Comparison of ENCODE assay signal across 1 cellular context in the genomic region with DNA sequence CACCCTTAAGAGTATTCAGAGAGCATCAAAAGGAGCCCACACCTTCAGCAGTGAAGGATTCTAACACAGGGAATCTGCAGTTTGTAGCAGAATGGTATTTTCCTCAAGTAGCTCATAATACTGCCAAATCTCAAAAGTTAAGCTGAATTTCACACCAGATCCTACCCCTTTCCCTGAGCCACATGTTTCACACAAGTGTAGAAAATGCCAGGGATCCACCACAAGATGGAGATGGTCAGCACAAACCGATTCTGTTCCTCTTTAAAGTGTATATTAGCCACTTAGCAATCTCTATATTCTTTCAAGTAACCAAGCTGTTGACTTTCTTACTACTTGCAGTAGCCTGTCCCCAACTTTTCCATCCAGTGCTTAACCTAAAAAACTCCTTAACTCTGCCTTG.
TF ChIP-seq lines count a peak whose summit lies in the region.

No MANE protein-coding gene starts in this region.

TF ChIP-seq in HepG2, 621 proteins besides CTCF, POLR2A, EP300 and RAD21:
- TF ChIP-seq ZNF260 (CRISPR knock-in tag; IDR thresholded peaks at IDR 0.05; ENCODE audit: borderline replicate concordance, low read depth) (no peak), RBM22 (optimal IDR thresholded peaks at IDR 0.05; ENCODE audit: low read length) (peak; percentile 93), EEA1 (CRISPR knock-in tag; IDR thresholded peaks at IDR 0.05; ENCODE audit: borderline replicate concordance) (no peak), POLR2AphosphoS5 (IDR thresholded peaks at IDR 0.05; ENCODE audit: low read depth, low read length) (0 out of 2 replicates have a peak, but pooled peaks have one; percentile 25), ZNF619 (CRISPR knock-in tag; IDR thresholded peaks at IDR 0.05) (no peak), XBP1 (CRISPR knock-in tag; IDR thresholded peaks at IDR 0.05) (no peak), ZFYVE20 (CRISPR knock-in tag; IDR thresholded peaks at IDR 0.05; ENCODE audit: borderline replicate concordance, low read depth) (no peak), PAF1 (CRISPR knock-in tag; IDR thresholded peaks at IDR 0.05) (0 out of 2 replicates have a peak, but pooled peaks have one; percentile 48), CBFB (CRISPR knock-in tag; IDR thresholded peaks at IDR 0.05) (no peak), STAG1 (CRISPR knock-in tag; IDR thresholded peaks at IDR 0.05) (peak; percentile 23; the same call in 1 of the 2 replicates), GZF1 (CRISPR knock-in tag; IDR thresholded peaks at IDR 0.05) (no peak), NR2F2 (IDR thresholded peaks at IDR 0.05; ENCODE audit: borderline replicate concordance, low read depth) (no peak)
- TF ChIP-seq, protein P1, sequence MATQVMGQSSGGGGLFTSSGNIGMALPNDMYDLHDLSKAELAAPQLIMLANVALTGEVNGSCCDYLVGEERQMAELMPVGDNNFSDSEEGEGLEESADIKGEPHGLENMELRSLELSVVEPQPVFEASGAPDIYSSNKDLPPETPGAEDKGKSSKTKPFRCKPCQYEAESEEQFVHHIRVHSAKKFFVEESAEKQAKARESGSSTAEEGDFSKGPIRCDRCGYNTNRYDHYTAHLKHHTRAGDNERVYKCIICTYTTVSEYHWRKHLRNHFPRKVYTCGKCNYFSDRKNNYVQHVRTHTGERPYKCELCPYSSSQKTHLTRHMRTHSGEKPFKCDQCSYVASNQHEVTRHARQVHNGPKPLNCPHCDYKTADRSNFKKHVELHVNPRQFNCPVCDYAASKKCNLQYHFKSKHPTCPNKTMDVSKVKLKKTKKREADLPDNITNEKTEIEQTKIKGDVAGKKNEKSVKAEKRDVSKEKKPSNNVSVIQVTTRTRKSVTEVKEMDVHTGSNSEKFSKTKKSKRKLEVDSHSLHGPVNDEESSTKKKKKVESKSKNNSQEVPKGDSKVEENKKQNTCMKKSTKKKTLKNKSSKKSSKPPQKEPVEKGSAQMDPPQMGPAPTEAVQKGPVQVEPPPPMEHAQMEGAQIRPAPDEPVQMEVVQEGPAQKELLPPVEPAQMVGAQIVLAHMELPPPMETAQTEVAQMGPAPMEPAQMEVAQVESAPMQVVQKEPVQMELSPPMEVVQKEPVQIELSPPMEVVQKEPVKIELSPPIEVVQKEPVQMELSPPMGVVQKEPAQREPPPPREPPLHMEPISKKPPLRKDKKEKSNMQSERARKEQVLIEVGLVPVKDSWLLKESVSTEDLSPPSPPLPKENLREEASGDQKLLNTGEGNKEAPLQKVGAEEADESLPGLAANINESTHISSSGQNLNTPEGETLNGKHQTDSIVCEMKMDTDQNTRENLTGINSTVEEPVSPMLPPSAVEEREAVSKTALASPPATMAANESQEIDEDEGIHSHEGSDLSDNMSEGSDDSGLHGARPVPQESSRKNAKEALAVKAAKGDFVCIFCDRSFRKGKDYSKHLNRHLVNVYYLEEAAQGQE (IDR thresholded peaks at IDR 0.05; ENCODE audit: borderline replicate concordance in 1 of 2, low read depth in 1 of 2, low read length in 2 of 2): no peak
